In the genomic region with DNA sequence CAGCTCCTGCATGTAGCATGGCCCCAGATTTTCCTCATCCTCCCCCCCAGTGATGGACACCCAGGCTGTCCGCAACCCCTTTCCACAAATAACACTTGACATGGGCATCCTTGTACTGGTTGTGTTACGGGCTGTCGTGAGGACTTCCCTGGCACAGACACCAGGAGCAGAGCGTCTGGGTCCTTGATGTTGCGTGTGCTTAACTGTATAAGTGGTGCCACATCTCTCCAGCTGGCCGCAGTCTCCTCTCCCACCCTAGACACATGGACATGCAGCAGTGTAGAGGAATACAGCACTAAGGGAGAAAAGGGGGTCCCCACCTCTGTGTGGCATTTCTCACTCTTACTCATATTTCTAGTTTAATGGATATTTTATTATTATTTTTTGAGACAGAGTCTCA, we compare ENCODE assay signal across 22 cellular contexts. TPM values are rescaled to one million over a fixed set of nuclear protein-coding genes. Genes with fewer than 3 reads are reported as not detected.
"Had no signal": no experiment of that assay in that cellular context is flagged by ENCODE, and none has a peak within 500 bp of the region (broad histone marks: within the 10 kb centered on the region; RNA-seq: fewer than 3 reads in every experiment).

No MANE protein-coding gene starts in this region.

- H3K4me1 ChIP-seq: pancreas, psoas muscle, right lobe of liver, stomach, tibial artery, transverse colon, upper lobe of left lung, vagina had no signal

- H3K4me3 ChIP-seq: pancreas, psoas muscle, right lobe of liver, skin epidermis, smooth muscle cell, stomach, tibial artery, transverse colon, upper lobe of left lung, vagina had no signal

- DNase-seq: naive B cell; naive thymus-derived CD8-positive, alpha-beta T cell; nephron progenitor cell; nucleus accumbens; pancreas; psoas muscle; right lobe of liver; stimulated activated CD4-positive, alpha-beta T cell treated with anti-CD3 and anti-CD28 coated beads, Interleukin-15, amount 100 ng/mL, for 24 hours; stimulated activated CD4-positive, alpha-beta T cell treated with anti-CD3 and anti-CD28 coated beads, Interleukin-2, amount 100 ng/mL, for 24 hours; stimulated activated CD4-positive, alpha-beta T cell treated with anti-CD3 and anti-CD28 coated beads, Interleukin-2, amount 100 ng/mL, for 48 hours; stimulated activated CD4-positive, alpha-beta T cell treated with anti-CD3 and anti-CD28 coated beads, Interleukin-4, amount 100 ng/mL, for 24 hours; stimulated activated naive B cell treated with anti-CD40 and anti-IgM and Interleukin-4, amounts not matched to agents 10 μg/mL and 1 μg/mL and 100 μg/mL, for 72 hours; stimulated activated naive CD4-positive, alpha-beta T cell treated with Interleukin-2 at 50 U/mL for 16 hours; stomach; tibial artery; transverse colon; upper lobe of left lung had no signal

- H3K36me3 ChIP-seq: neutrophil, pancreas, right lobe of liver, stomach, transverse colon, upper lobe of left lung, vagina had no signal

- H3K27ac ChIP-seq: neutrophil, pancreas, psoas muscle, right lobe of liver, skin epidermis, stomach, tibial artery, transverse colon, upper lobe of left lung, vagina had no signal

- H3K9me3 ChIP-seq: neutrophil, pancreas, psoas muscle, right lobe of liver, stomach, tibial artery, transverse colon, upper lobe of left lung, vagina had no signal

- H3K27me3 ChIP-seq: neutrophil, pancreas, right lobe of liver, tibial artery, transverse colon, upper lobe of left lung, vagina had no signal

RNA-seq across cellular contexts. Expression of gene FBLN2, which starts 56.6 kb away (rescaled TPM):
- total RNA-seq: natural killer cell treated with Interleukin-12 subunit alpha and Interleukin-12 subunit beta and Interleukin-15 and Interleukin-18, amount 100 ng/mL, for 72 hours had no signal
